In genomic region chr11:73137262-73137941, GRCh38 we compare ENCODE assay signal across 13 cellular contexts. TPM values are rescaled to one million over a fixed set of nuclear protein-coding genes. Genes with fewer than 3 reads are reported as not detected.
DNase-seq lines count a peak whose midpoint lies in the region; FAIRE-seq and TF ChIP-seq lines count a peak whose summit lies in the region.
"Had no signal": no experiment of that assay in that cellular context is flagged by ENCODE, and none has a peak within 500 bp of the region (broad histone marks: within the 10 kb centered on the region; RNA-seq: fewer than 3 reads in every experiment).

No MANE protein-coding gene starts in this region.

- no peak for FAIRE-seq in frontal cortex (lab: Jason Lieb, UNC)
- FAIRE-seq: endometrium had no signal

- H3K4me1 Mint-ChIP-seq in chondrocyte (ENCODE audit: low read depth): peaks cover 34% of the 10 kb centered on the region

- DNase-seq in AML-193 (lab: John Stamatoyannopoulos, UW): peak; percentile 70 to 74
- peak; percentile 52 for DNase-seq in GF-D8 (lab: John Stamatoyannopoulos, UW)
- peak; percentile 24 for DNase-seq in NOMO-1 treated with dmso at 0.1 percent for 144 hours (lab: John Stamatoyannopoulos, UW; ENCODE audit: unreplicated experiment)
- DNase-seq in chondrocyte (ENCODE audit: low spot score): no peak
- no peak for DNase-seq in frontal cortex (ENCODE audit: low spot score in 2 of 2)
- no peak for DNase-seq in NCI-H2171 (lab: John Stamatoyannopoulos, UW)
- no peak for DNase-seq in HK-2 (ENCODE audit: unreplicated experiment)
- no peak for DNase-seq in COR-L47 (lab: John Stamatoyannopoulos, UW)
- DNase-seq: activated T-cell treated with anti-CD3 and anti-CD28 coated beads, Interleukin-2, amount 50 U/mL, for 1 hour; left colon; NCI-H1048; NCI-H446 had no signal

- peak; percentile 33 for TF ChIP-seq CTCF in chondrocyte (IDR thresholded peaks at IDR 0.05)

- no peak overlapping the region for H3K4me3 Mint-ChIP-seq in chondrocyte (ENCODE audit: unreplicated experiment)

- H3K27me3 Mint-ChIP-seq in chondrocyte (ENCODE audit: low read depth): no peaks in the 10 kb centered on the region

- H3K9me3 Mint-ChIP-seq in chondrocyte (ENCODE audit: low read depth): no peaks in the 10 kb centered on the region

- peaks cover 15% of the 10 kb centered on the region for H3K36me3 Mint-ChIP-seq in chondrocyte (ENCODE audit: low read depth)

- H3K27ac Mint-ChIP-seq in chondrocyte (ENCODE audit: unreplicated experiment): peak overlapping the region; percentile 0

RNA-seq across cellular contexts. Expression of gene FCHSD2, which starts 4.7 kb away (rescaled TPM):
- total RNA-seq in chondrocyte: 38.7 to 69.5 TPM (median 66.8 TPM) in 3 replicates
- 57.9 TPM for total RNA-seq in frontal cortex

Comparison
In these comparisons a context has a peak if more than half of its experiments do, and no peak if none do; other contexts are left out.
1. DNase-seq: peak in AML-193 (2 of 2), GF-D8 (single experiment) and NOMO-1 treated with dmso at 0.1 percent for 144 hours (single experiment); none in chondrocyte (single experiment), frontal cortex (0 of 2), NCI-H2171 (single experiment), HK-2 (single experiment) and COR-L47 (single experiment).